ENCODE assay signal across 18 cellular contexts in genomic region chr19:4103073-4103418, GRCh38. TPM values are rescaled to one million over a fixed set of nuclear protein-coding genes. Genes with fewer than 3 reads are reported as not detected.
DNase-seq lines count a peak whose midpoint lies in the region; ATAC-seq lines count a peak whose summit lies in the region.
"Had no signal": no experiment of that assay in that cellular context is flagged by ENCODE, and none has a peak within 500 bp of the region (broad histone marks: within the 10 kb centered on the region; RNA-seq: fewer than 3 reads in every experiment).

No MANE protein-coding gene starts in this region.

- no peaks in the 10 kb centered on the region for H3K27me3 Mint-ChIP-seq in T-helper 2 cell treated with Interferon-gamma antibody and Interleukin-4, amounts not matched to agents 5 μg/mL and 100 μg/mL, for 36 hours (ENCODE audit: low read depth)
- H3K27me3 Mint-ChIP-seq: activated B cell treated with CpG ODN at 0.5 μM for 24 hours, B cell had no signal

- no peaks in the 10 kb centered on the region for H3K9me3 Mint-ChIP-seq in T-helper 2 cell treated with Interferon-gamma antibody and Interleukin-4, amounts not matched to agents 5 μg/mL and 100 μg/mL, for 36 hours
- H3K9me3 Mint-ChIP-seq: activated B cell treated with CpG ODN at 0.5 μM for 24 hours had no signal

- H3K27ac Mint-ChIP-seq in T-helper 2 cell treated with Interferon-gamma antibody and Interleukin-4, amounts not matched to agents 5 μg/mL and 100 μg/mL, for 36 hours: no peak overlapping the region
- H3K27ac Mint-ChIP-seq: activated B cell treated with CpG ODN at 0.5 μM for 24 hours, B cell had no signal

- DNase-seq in stimulated activated CD4-positive, alpha-beta T cell treated with anti-CD3 and anti-CD28 coated beads, Interleukin-15, amount 100 ng/mL, for 24 hours: peak; percentile 39
- no peak for DNase-seq in stimulated activated CD4-positive, alpha-beta T cell treated with anti-CD3 and anti-CD28 coated beads, Interleukin-2, amount 100 ng/mL, for 48 hours
- DNase-seq in T-helper 2 cell treated with Interferon-gamma antibody and Interleukin-4, amounts not matched to agents 5 μg/mL and 100 μg/mL, for 36 hours (ENCODE audit: low spot score): peak; percentile 24
- DNase-seq in SJCRH30: no peak
- DNase-seq in NCI-H774 (lab: John Stamatoyannopoulos, UW): no peak
- DNase-seq in hypothalamus (lab: John Stamatoyannopoulos, UW): no peak
- DNase-seq: activated B cell treated with CpG ODN at 0.5 μM for 24 hours; body of pancreas; DMS79; glutamatergic neuron; NCI-H1417; NCI-H2227 treated with DMSO at 0.1 percent for 48 hours; stimulated activated CD4-positive, alpha-beta T cell treated with anti-CD3 and anti-CD28 coated beads, Interleukin-12 subunit alpha, Interleukin-12 subunit beta, amount 100 ng/mL, for 4 hours had no signal

- ATAC-seq in esophagus mucosa (peak; percentile 9), GM19328 (IDR thresholded peaks at IDR 0.05; ENCODE audit: unreplicated experiment) (no peak)
- ATAC-seq: body of pancreas, GM12878 had no signal

- peaks cover 34% of the 10 kb centered on the region for H3K36me3 ChIP-seq in SJCRH30

- H3K4me1 ChIP-seq in SJCRH30: peaks cover 6% of the 10 kb centered on the region
- H3K4me1 ChIP-seq: body of pancreas had no signal

- peaks cover 21% of the 10 kb centered on the region for H3K4me1 Mint-ChIP-seq in T-helper 2 cell treated with Interferon-gamma antibody and Interleukin-4, amounts not matched to agents 5 μg/mL and 100 μg/mL, for 36 hours (ENCODE audit: low read depth)

- H3K27me3 ChIP-seq in SJCRH30: no peaks in the 10 kb centered on the region
- H3K27me3 ChIP-seq: body of pancreas had no signal

- no peak overlapping the region for H3K27ac ChIP-seq in SJCRH30
- H3K27ac ChIP-seq: body of pancreas had no signal

- no peak overlapping the region for H3K4me3 ChIP-seq in SJCRH30
- H3K4me3 ChIP-seq: body of pancreas, GM12878 had no signal

- no peak overlapping the region for H3K4me3 Mint-ChIP-seq in T-helper 2 cell treated with Interferon-gamma antibody and Interleukin-4, amounts not matched to agents 5 μg/mL and 100 μg/mL, for 36 hours
- H3K4me3 Mint-ChIP-seq: activated B cell treated with CpG ODN at 0.5 μM for 24 hours, B cell had no signal

- peaks cover 34% of the 10 kb centered on the region for H3K36me3 Mint-ChIP-seq in T-helper 2 cell treated with Interferon-gamma antibody and Interleukin-4, amounts not matched to agents 5 μg/mL and 100 μg/mL, for 36 hours (ENCODE audit: low read depth)

- no peaks in the 10 kb centered on the region for H3K9me3 ChIP-seq in SJCRH30 (replicated peaks)
- H3K9me3 ChIP-seq: body of pancreas had no signal

RNA-seq across cellular contexts. Expression of gene MAP2K2, which starts 20.9 kb away (rescaled TPM):
- 114 TPM for total RNA-seq in esophagus mucosa
- total RNA-seq in SJCRH30 (2014; rRNA removed; shearing (Covaris generic)): 118 and 122 TPM in 2 replicates

RNA-seq across cellular contexts. Expression of gene ZBTB7A, which starts 36.3 kb away (rescaled TPM):
- total RNA-seq in esophagus mucosa: 53.7 TPM
- total RNA-seq in SJCRH30 (2014; rRNA removed; shearing (Covaris generic)): 8.2 and 8.6 TPM in 2 replicates

RNA-seq across cellular contexts. Expression of gene CREB3L3, which starts 50.4 kb away (rescaled TPM):
- not detected for total RNA-seq in esophagus mucosa
- total RNA-seq in SJCRH30 (2014; rRNA removed; shearing (Covaris generic)): not detected in 2 replicates
- total RNA-seq: activated B cell treated with CpG ODN at 0.5 μM for 24 hours, B cell, GM12878, kidney had no signal

Comparison
In these comparisons a context has a peak if more than half of its experiments do, and no peak if none do; other contexts are left out.
1. DNase-seq: peak in stimulated activated CD4-positive, alpha-beta T cell treated with anti-CD3 and anti-CD28 coated beads, Interleukin-15, amount 100 ng/mL, for 24 hours (single experiment) and T-helper 2 cell treated with Interferon-gamma antibody and Interleukin-4, amounts not matched to agents 5 μg/mL and 100 μg/mL, for 36 hours (single experiment); none in stimulated activated CD4-positive, alpha-beta T cell treated with anti-CD3 and anti-CD28 coated beads, Interleukin-2, amount 100 ng/mL, for 48 hours (0 of 2), SJCRH30 (0 of 2), NCI-H774 (single experiment) and hypothalamus (0 of 51).